In the genomic region with DNA sequence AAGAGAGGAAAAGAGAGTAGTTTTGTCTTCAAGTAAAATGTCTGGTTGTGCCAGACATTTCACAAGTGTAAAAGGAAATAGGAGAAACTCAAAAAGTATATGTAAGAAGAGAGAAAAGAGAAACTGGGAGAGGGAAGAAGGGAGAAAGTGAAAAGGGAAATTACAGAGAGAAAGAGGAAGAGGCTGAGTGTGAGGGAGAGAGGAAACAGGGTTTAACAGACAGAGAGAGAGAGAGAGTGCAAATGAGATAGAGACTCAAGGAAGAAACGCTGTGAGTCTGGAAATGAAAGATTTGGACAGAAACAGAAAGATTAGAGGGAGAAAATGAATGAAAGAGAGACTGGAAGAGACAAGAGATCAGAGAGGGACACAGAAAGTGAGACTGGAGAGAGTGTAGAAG, we compare ENCODE assay signal across 11 cellular contexts.
"Had no signal": no experiment of that assay in that cellular context is flagged by ENCODE, and none has a peak within 500 bp of the region (broad histone marks: within the 10 kb centered on the region; RNA-seq: fewer than 3 reads in every experiment).

No MANE protein-coding gene starts in this region.

- H3K4me1 ChIP-seq: ascending aorta, right atrium auricular region, tibial artery, vagina had no signal

- H3K27ac ChIP-seq: ascending aorta, dorsolateral prefrontal cortex, right atrium auricular region, skin epidermis, tibial artery, vagina had no signal

- DNase-seq: activated CD8-positive, alpha-beta memory T cell treated with anti-CD3 and anti-CD28 coated beads, Interleukin-2, amount 50 U/mL, for 4 hours; activated CD8-positive, alpha-beta T cell treated with anti-CD3 and anti-CD28 coated beads for 36 hours; dorsolateral prefrontal cortex; hippocampal formation; kidney glomerular epithelial cell; posterior cingulate gyrus; tibial artery had no signal

- H3K27me3 ChIP-seq: ascending aorta, dorsolateral prefrontal cortex, right atrium auricular region, tibial artery, vagina had no signal

- H3K36me3 ChIP-seq: ascending aorta, right atrium auricular region, tibial artery, vagina had no signal

- H3K9me3 ChIP-seq: ascending aorta, tibial artery, vagina had no signal

- H3K4me3 ChIP-seq: ascending aorta, dorsolateral prefrontal cortex, right atrium auricular region, skin epidermis, tibial artery, vagina had no signal

- ATAC-seq: activated CD8-positive, alpha-beta T cell treated with anti-CD3 and anti-CD28 coated beads for 36 hours had no signal
